In the genomic region with DNA sequence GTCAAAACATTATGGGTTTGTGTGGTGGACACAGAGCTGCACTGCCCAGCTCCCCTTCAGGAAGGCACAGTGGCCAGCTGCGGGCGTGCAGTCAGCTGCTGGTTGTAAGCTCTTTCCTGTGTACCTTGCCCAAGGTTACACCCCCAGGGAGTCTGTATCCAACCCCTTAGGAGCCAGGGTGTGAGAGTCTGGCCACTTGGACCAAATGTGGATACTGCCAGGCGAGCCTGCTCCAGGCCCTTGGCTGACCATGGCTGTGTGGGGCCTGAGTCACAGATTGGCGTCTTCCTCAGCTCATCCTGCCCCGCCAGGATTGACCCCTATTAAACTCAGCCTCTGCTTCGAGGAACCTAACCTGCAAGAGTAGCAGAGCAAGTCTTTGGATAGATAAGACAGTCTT, we compare ENCODE assay signal across 14 cellular contexts. TPM values are rescaled to one million over a fixed set of nuclear protein-coding genes. Genes with fewer than 3 reads are reported as not detected.
A peak's percentile ranks its signal among the peaks of the same experiment; 100 is the strongest.
DNase-seq lines count a peak whose midpoint lies in the region; ATAC-seq, FAIRE-seq and TF ChIP-seq lines count a peak whose summit lies in the region.
"Had no signal": no experiment of that assay in that cellular context is flagged by ENCODE, and none has a peak within 500 bp of the region (broad histone marks: within the 10 kb centered on the region; RNA-seq: fewer than 3 reads in every experiment).

No MANE protein-coding gene starts in this region.

- H3K27ac Mint-ChIP-seq in HFFc6 (peak overlapping the region; percentile 95), astrocyte (ENCODE audit: unreplicated experiment) (no peak overlapping the region)
- H3K27ac Mint-ChIP-seq: activated naive CD4-positive, alpha-beta T cell treated with anti-CD3 and anti-CD28 coated beads for 36 hours; CD4-positive, alpha-beta T cell; progenitor cell of endocrine pancreas had no signal

- peak; percentile 60 for ATAC-seq in left colon
- peak; percentile 27 to 38 for ATAC-seq in upper lobe of left lung (ENCODE audit: low FRiP score in 2 of 2)
- no peak for ATAC-seq in GM21723 (IDR thresholded peaks at IDR 0.05; ENCODE audit: unreplicated experiment)
- ATAC-seq in HG03460 (IDR thresholded peaks at IDR 0.05; ENCODE audit: unreplicated experiment) = no peak

- H3K4me1 Mint-ChIP-seq in HFFc6 (ENCODE audit: low read depth) = peaks cover 57% of the 10 kb centered on the region
- H3K4me1 Mint-ChIP-seq in astrocyte (ENCODE audit: low read depth, unreplicated experiment) = peaks cover 6% of the 10 kb centered on the region

- no peaks in the 10 kb centered on the region for H3K79me2 ChIP-seq in astrocyte (ENCODE audit: insufficient read depth, low read length)

- H3K27me3 ChIP-seq in astrocyte (ENCODE audit: insufficient read depth, low read length) = no peaks in the 10 kb centered on the region
- no peaks in the 10 kb centered on the region for H3K27me3 ChIP-seq in upper lobe of left lung
- H3K27me3 ChIP-seq: cardiac muscle cell had no signal

- peak overlapping the region; percentile 70 for H2AFZ ChIP-seq in astrocyte (ENCODE audit: low read depth, low read length)

- no peak for FAIRE-seq in astrocyte (lab: Jason Lieb, UNC)

- H3K36me3 ChIP-seq in astrocyte (ENCODE audit: insufficient read depth, low read length) (no peaks in the 10 kb centered on the region), upper lobe of left lung (no peaks in the 10 kb centered on the region)
- H3K36me3 ChIP-seq: cardiac muscle cell had no signal

- H3K27ac ChIP-seq in astrocyte (ENCODE audit: low read depth, low read length) (no peak overlapping the region), upper lobe of left lung (peak overlapping the region; percentile 17 to 47 (median 34))
- H3K27ac ChIP-seq: cardiac muscle cell had no signal

- no peaks in the 10 kb centered on the region for H3K9me3 ChIP-seq in astrocyte (ENCODE audit: insufficient read depth, low read depth, low read length)
- no peaks in the 10 kb centered on the region for H3K9me3 ChIP-seq in upper lobe of left lung

- no peaks in the 10 kb centered on the region for H4K20me1 ChIP-seq in astrocyte (ENCODE audit: insufficient read depth, low read length)

- H3K36me3 Mint-ChIP-seq in HFFc6 (ENCODE audit: low read depth) (peaks cover 30% of the 10 kb centered on the region), astrocyte (ENCODE audit: low read depth, unreplicated experiment) (peaks cover 6% of the 10 kb centered on the region)

- H3K27me3 Mint-ChIP-seq in HFFc6 (ENCODE audit: insufficient read depth) = no peaks in the 10 kb centered on the region; the same call in 1 of the 2 replicates
- peaks cover 3% of the 10 kb centered on the region for H3K27me3 Mint-ChIP-seq in astrocyte (ENCODE audit: low read depth, unreplicated experiment)
- H3K27me3 Mint-ChIP-seq: CD4-positive, alpha-beta T cell had no signal

- intact Hi-C loops in left colon (cut with DNase I, micrococcal nuclease) = no loop called here

- peak overlapping the region; percentile 19 for H3K4me2 ChIP-seq in astrocyte (ENCODE audit: low read length)

- TF ChIP-seq CTCF in HFFc6 (IDR thresholded peaks at IDR 0.05) (no peak), astrocyte (IDR thresholded peaks at IDR 0.05; ENCODE audit: insufficient read depth, low read depth, low read length) (no peak), upper lobe of left lung (IDR thresholded peaks at IDR 0.05) (no peak)

- peak; percentile 74 for DNase-seq in HFFc6
- no peak for DNase-seq in astrocyte (ENCODE audit: low read depth)
- DNase-seq in left colon = no peak
- DNase-seq in upper lobe of left lung = peak in 1 of 2 donors; percentile 23
- DNase-seq in NK-92 (lab: John Stamatoyannopoulos, UW; ENCODE audit: unreplicated experiment) = no peak
- DNase-seq: activated CD8-positive, alpha-beta memory T cell treated with anti-CD3 and anti-CD28 coated beads, Interleukin-2, amount 50 U/mL, for 4 hours; activated naive CD4-positive, alpha-beta T cell treated with anti-CD3 and anti-CD28 coated beads for 36 hours; CD4-positive, alpha-beta T cell; glutamatergic neuron; OCI-M1 had no signal

- H3K9ac ChIP-seq in astrocyte (ENCODE audit: low read length) = no peak overlapping the region

- no peak for TF ChIP-seq EP300 in upper lobe of left lung (IDR thresholded peaks at IDR 0.05)

- 47 to 59% methylated on average over 3 to 6 of the region's 6 CpGs for WGBS in upper lobe of left lung, 2 donors

- H3K4me3 ChIP-seq in astrocyte (ENCODE audit: insufficient read depth, low read depth, low read length) (no peak overlapping the region), upper lobe of left lung (no peak overlapping the region)
- H3K4me3 ChIP-seq: cardiac muscle cell had no signal

- H3K9me3 Mint-ChIP-seq in HFFc6 (peaks cover 14% of the 10 kb centered on the region), astrocyte (ENCODE audit: unreplicated experiment) (peaks cover 21% of the 10 kb centered on the region)

- H3K4me1 ChIP-seq in astrocyte (ENCODE audit: insufficient read depth, low read length) = peaks cover 13% of the 10 kb centered on the region
- H3K4me1 ChIP-seq in upper lobe of left lung = peaks cover 4 to 15% (median 5%) of the 10 kb centered on the region in 4 donors

- TF ChIP-seq POLR2A in upper lobe of left lung (IDR thresholded peaks at IDR 0.05) = no peak

- H3K4me3 Mint-ChIP-seq in HFFc6 (peak overlapping the region; percentile 76), astrocyte (ENCODE audit: unreplicated experiment) (no peak overlapping the region)
- H3K4me3 Mint-ChIP-seq: activated naive CD4-positive, alpha-beta T cell treated with anti-CD3 and anti-CD28 coated beads for 36 hours; CD4-positive, alpha-beta T cell had no signal

RNA-seq across cellular contexts. Expression of gene ABHD5, which starts 56.9 kb away (rescaled TPM):
- 10 to 100 TPM; 16.0 to 25.8 (median 18.1) TPM for total RNA-seq in HFFc6 (2021; fragmentation: NEBNext Ultra II Directional; extraction: Animal tissue kit (Norgen Biotek cat#: 25700))
- total RNA-seq in astrocyte (15.1 and 18.3 TPM in 2 replicates), left colon (10 to 100 TPM; 23.9 to 39.0 TPM), upper lobe of left lung (10 to 100 TPM; 35.6 to 42.6 (median 37.4) TPM)

Comparison
In these comparisons a context has a peak if more than half of its experiments do, and no peak if none do; other contexts are left out.
1. ATAC-seq: peak in left colon (single experiment) and upper lobe of left lung (2 of 2); none in GM21723 (single experiment) and HG03460 (single experiment).